ENCODE assay signal across 1 cellular context in genomic region chr17:80219777-80220708, GRCh38.
TF ChIP-seq lines count a peak whose summit lies in the region.

Gene SGSH (minus strand): TSS chr17:80220333. CDS start chr17:80220313, 20 bp downstream.
Gene SLC26A11 (plus strand): TSS chr17:80220427. CDS start chr17:80221561, 1,134 bp downstream.

TF ChIP-seq in K562, 482 proteins besides CTCF, POLR2A, EP300 and RAD21 (continued from another document and continues in another):
- 0 out of 2 replicates have a peak, but pooled peaks have one; percentile 16 for TF ChIP-seq MGA (IDR thresholded peaks at IDR 0.05)
- no peak for TF ChIP-seq CREB3 (tag; conservative IDR thresholded peaks at IDR 0.05; ENCODE audit: low read depth)
- peak; percentile 56; the same call in 1 of the 2 replicates for TF ChIP-seq L3MBTL2 (IDR thresholded peaks at IDR 0.05)
- TF ChIP-seq TFE3 (CRISPR knock-in tag; IDR thresholded peaks at IDR 0.05) = peak; percentile 54
- peak; percentile 34 for TF ChIP-seq TBP (optimal IDR thresholded peaks at IDR 0.05; ENCODE audit: low read depth, low read length)
- no peak for TF ChIP-seq HMG20B (CRISPR knock-in tag; IDR thresholded peaks at IDR 0.05)
- TF ChIP-seq ZFX (CRISPR knock-in tag; IDR thresholded peaks at IDR 0.05) = peak; percentile 65
- TF ChIP-seq ATF7 (IDR thresholded peaks at IDR 0.05) = 0 out of 2 replicates have a peak, but pooled peaks have one; percentile 1
- TF ChIP-seq NKRF (IDR thresholded peaks at IDR 0.05; ENCODE audit: borderline replicate concordance) = 0 out of 2 replicates have a peak, but pooled peaks have one; percentile 29
- TF ChIP-seq MAX (CRISPR knock-in tag; IDR thresholded peaks at IDR 0.05) = peak; percentile 40; the same call in 1 of the 2 replicates
- TF ChIP-seq KDM5B (IDR thresholded peaks at IDR 0.05; ENCODE audit: insufficient replicate concordance, low read depth, low read length) = peak; percentile 51
- 0 out of 2 replicates have a peak, but pooled peaks have one; percentile 18 for TF ChIP-seq MYC (IDR thresholded peaks at IDR 0.05; ENCODE audit: low read depth, low read length)
- TF ChIP-seq MYC (CRISPR knock-in tag; IDR thresholded peaks at IDR 0.05; ENCODE audit: borderline replicate concordance, low read depth) = peak; percentile 50; the same call in 1 of the 2 replicates
- peak; percentile 60; the same call in 1 of the 2 replicates for TF ChIP-seq ZBTB40 (IDR thresholded peaks at IDR 0.05)
- no peak for TF ChIP-seq ZBTB40 (CRISPR knock-in tag; IDR thresholded peaks at IDR 0.05)
- TF ChIP-seq EZH2 (IDR thresholded peaks at IDR 0.05; ENCODE audit: borderline replicate concordance, low read depth, low read length) = no peak
- TF ChIP-seq BCOR (IDR thresholded peaks at IDR 0.05) = peak; percentile 5; the same call in 1 of the 2 replicates
- no peak for TF ChIP-seq CBX2 (IDR thresholded peaks at IDR 0.05; ENCODE audit: insufficient read depth, low read length, poor library complexity, severe bottlenecking)
